8 cellular contexts compared by ENCODE assay signal in genomic region chr6:158232445-158233213, GRCh38.
A peak's percentile ranks its signal among the peaks of the same experiment; 100 is the strongest.
DNase-seq lines count a peak whose midpoint lies in the region; ATAC-seq and TF ChIP-seq lines count a peak whose summit lies in the region.

No MANE protein-coding gene starts in this region.

- H3K36me3 Mint-ChIP-seq in activated CD4-positive, alpha-beta memory T cell treated with anti-CD3 and anti-CD28 coated beads, Interleukin-2, amount 10 ng/mL, durations not matched to agents 7 days and 5 days (ENCODE audit: low read depth) = no peaks in the 10 kb centered on the region

- POLR2A ChIA-PET in activated CD4-positive, alpha-beta memory T cell treated with anti-CD3 and anti-CD28 coated beads, Interleukin-2, amount 10 ng/mL, durations not matched to agents 7 days and 5 days (lab: Charles Lee) = interaction anchor here (0.6 to 1.8 kb wide), 6 partner anchors 10 to 397 kb away, joined by 3 to 6 read pairs (median 4); partner anchors contain the start of gene TMEM181

- no peaks in the 10 kb centered on the region for H3K27me3 ChIP-seq in lung (ENCODE audit: control insufficient read depth, insufficient read depth)

- CTCF ChIA-PET in activated CD4-positive, alpha-beta memory T cell treated with anti-CD3 and anti-CD28 coated beads, Interleukin-2, amount 10 ng/mL, durations not matched to agents 7 days and 5 days (lab: Charles Lee) = interaction anchor here (0.8 to 2.3 kb wide), 2 partner anchors 19 to 155 kb away, joined by 4 to 7 read pairs; no protein-coding TSS in a partner anchor

- H3K4me1 ChIP-seq in lung (ENCODE audit: control insufficient read depth in 2 of 2, insufficient read depth in 2 of 2, low read length in 2 of 2) = peaks cover 3 to 4% of the 10 kb centered on the region in 2 donors

- H3K4me1 Mint-ChIP-seq in activated CD4-positive, alpha-beta memory T cell treated with anti-CD3 and anti-CD28 coated beads, Interleukin-2, amount 10 ng/mL, durations not matched to agents 7 days and 5 days = peaks cover 26% of the 10 kb centered on the region

- H3K9me3 ChIP-seq in lung (ENCODE audit: control insufficient read depth in 2 of 2, insufficient read depth in 1 of 2, low read length in 1 of 2) = peaks cover 0 to 2% of the 10 kb centered on the region in 2 donors

- TF ChIP-seq CTCF in lung (IDR thresholded peaks at IDR 0.05; ENCODE audit: control extremely low read depth, extremely low read depth) = no peak

- peak overlapping the region; percentile 89 for H3K4me3 ChIP-seq in lung

- 0 to 1% methylated on average over 56 to 59 of the region's 59 CpGs for WGBS in lung, 2 donors

- H3K27ac ChIP-seq in lung (ENCODE audit: low read depth in 1 of 2, low read length in 1 of 2) = peak overlapping the region; percentile 55 to 66

- DNase-seq in NCI-H2081 (lab: John Stamatoyannopoulos, UW) (peak; percentile 45 to 56), NCI-H2081 treated with DMSO at 0.1 percent for 48 hours (lab: John Stamatoyannopoulos, UW) (no peak), NCI-H526 treated with DMSO at 0.1 percent for 48 hours (lab: John Stamatoyannopoulos, UW) (peak; percentile 83), lung (ENCODE audit: low spot score) (peak; percentile 51)
- peak; percentile 48 for DNase-seq in activated CD4-positive, alpha-beta memory T cell treated with anti-CD3 and anti-CD28 coated beads, Interleukin-2, amount 10 ng/mL, durations not matched to agents 7 days and 5 days
- peak; percentile 30 for DNase-seq in effector CD8-positive, alpha-beta T cell (lab: John Stamatoyannopoulos, UW)
- DNase-seq in stimulated activated CD4-positive, alpha-beta T cell treated with anti-CD3 and anti-CD28 coated beads, TNF-alpha, amount 100 ng/mL, for 4 hours (ENCODE audit: low read depth in 3 of 3) = peak; percentile 16 to 35 (median 26)

- ATAC-seq in HG03108 (IDR thresholded peaks at IDR 0.05; ENCODE audit: unreplicated experiment) (peak; percentile 25), lung (ENCODE audit: insufficient read depth, low FRiP score) (peak; percentile 61)

- H3K9me3 Mint-ChIP-seq in activated CD4-positive, alpha-beta memory T cell treated with anti-CD3 and anti-CD28 coated beads, Interleukin-2, amount 10 ng/mL, durations not matched to agents 7 days and 5 days = no peaks in the 10 kb centered on the region

- H3K27me3 Mint-ChIP-seq in activated CD4-positive, alpha-beta memory T cell treated with anti-CD3 and anti-CD28 coated beads, Interleukin-2, amount 10 ng/mL, durations not matched to agents 7 days and 5 days = no peaks in the 10 kb centered on the region

- H3K36me3 ChIP-seq in lung (ENCODE audit: control insufficient read depth in 2 of 2, insufficient read depth in 2 of 2, low read length in 2 of 2) = no peaks in the 10 kb centered on the region

- peak overlapping the region; percentile 85 for H3K4me3 Mint-ChIP-seq in activated CD4-positive, alpha-beta memory T cell treated with anti-CD3 and anti-CD28 coated beads, Interleukin-2, amount 10 ng/mL, durations not matched to agents 7 days and 5 days

- H3K27ac Mint-ChIP-seq in activated CD4-positive, alpha-beta memory T cell treated with anti-CD3 and anti-CD28 coated beads, Interleukin-2, amount 10 ng/mL, durations not matched to agents 7 days and 5 days = peak overlapping the region; percentile 68
